11 cellular contexts compared by ENCODE assay signal in the genomic region with DNA sequence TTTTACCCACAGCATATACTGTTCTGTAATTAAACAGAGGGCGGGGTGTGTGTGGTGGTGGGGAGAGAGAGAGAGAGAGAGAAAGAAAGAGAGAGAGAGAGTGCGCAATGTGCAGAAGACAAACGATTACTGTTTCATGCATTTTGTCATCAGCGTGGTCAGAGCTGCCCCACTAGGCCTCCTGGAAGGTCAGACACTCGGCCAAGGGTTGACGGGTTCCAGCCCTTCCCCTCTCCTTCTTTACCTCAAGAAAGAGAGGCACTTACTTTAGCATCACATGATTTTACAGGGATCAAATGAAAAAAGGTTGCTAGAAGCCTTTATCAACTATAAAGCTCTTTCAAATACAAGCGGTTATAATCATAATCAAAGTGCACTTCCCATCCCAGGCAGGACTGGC.
DNase-seq lines count a peak whose midpoint lies in the region; FAIRE-seq and TF ChIP-seq lines count a peak whose summit lies in the region.
"Had no signal": no experiment of that assay in that cellular context is flagged by ENCODE, and none has a peak within 500 bp of the region (broad histone marks: within the 10 kb centered on the region; RNA-seq: fewer than 3 reads in every experiment).

No MANE protein-coding gene starts in this region.

- DNase-seq in HFF-Myc (ENCODE audit: extremely low read depth, low read depth): no peak
- DNase-seq in choroid plexus epithelial cell (ENCODE audit: low read depth): no peak
- DNase-seq in stomach: no peak
- DNase-seq in NCI-H2029 (lab: John Stamatoyannopoulos, UW): no peak
- DNase-seq in H54 (ENCODE audit: insufficient read length, low spot score): no peak
- no peak for DNase-seq in T-helper 2 cell
- DNase-seq in immature natural killer cell: no peak
- DNase-seq: NCI-H510A treated with DMSO at 0.1 percent for 48 hours had no signal

- H3K36me3 Mint-ChIP-seq in immature natural killer cell: peaks cover 0 to 20% (median 13%) of the 10 kb centered on the region in 3 donors
- H3K36me3 Mint-ChIP-seq: IgD-negative memory B cell had no signal

- H3K27me3 ChIP-seq in liver (ENCODE audit: control insufficient read depth in 4 of 4, insufficient read depth in 4 of 4, low read length in 3 of 4): peaks cover 0 to 5% (median under 1%) of the 10 kb centered on the region in 4 donors
- peaks cover 0 to 16% (median 8%) of the 10 kb centered on the region in 3 donors for H3K27me3 ChIP-seq in stomach

- H3K36me3 ChIP-seq in liver (ENCODE audit: control insufficient read depth in 4 of 4, insufficient read depth in 3 of 4, low read depth in 1 of 4, low read length in 3 of 4) (no peaks in the 10 kb centered on the region), stomach (no peaks in the 10 kb centered on the region)
- H3K36me3 ChIP-seq: neutrophil had no signal

- peaks cover 6 to 10% (median 6%) of the 10 kb centered on the region in 3 donors for H3K27me3 Mint-ChIP-seq in immature natural killer cell (ENCODE audit: low read depth in 3 of 3)

- TF ChIP-seq POLR2A in stomach (IDR thresholded peaks at IDR 0.05) (no peak), H54 (IDR thresholded peaks at IDR 0.05; ENCODE audit: low read depth, low read length) (no peak)

- peaks cover 0 to 5% (median under 1%) of the 10 kb centered on the region in 6 donors for H3K9me3 Mint-ChIP-seq in immature natural killer cell

- TF ChIP-seq RAD21 in liver (IDR thresholded peaks at IDR 0.05): no peak

- no peak overlapping the region for H3K4me3 Mint-ChIP-seq in immature natural killer cell

- no peak overlapping the region for H3K9ac ChIP-seq in liver (ENCODE audit: low read depth in 1 of 2, low read length in 2 of 2)

- no peak for FAIRE-seq in H54 (lab: Jason Lieb, UNC)

- H3K4me1 ChIP-seq in liver (ENCODE audit: control insufficient read depth in 4 of 4, insufficient read depth in 4 of 4, low read length in 3 of 4): peaks cover 6 to 7% (median 7%) of the 10 kb centered on the region in 4 donors
- H3K4me1 ChIP-seq in stomach: peaks cover 11 to 23% (median 18%) of the 10 kb centered on the region in 4 donors

- TF ChIP-seq CTCF in HFF-Myc (IDR thresholded peaks at IDR 0.05; ENCODE audit: low read depth, low read length, missing control alignments): no peak
- no peak for TF ChIP-seq CTCF in choroid plexus epithelial cell (conservative IDR thresholded peaks at IDR 0.05; ENCODE audit: low read depth, low read length)
- TF ChIP-seq CTCF in liver (IDR thresholded peaks at IDR 0.05; ENCODE audit: low read depth, low read length, missing input control): no peak
- TF ChIP-seq CTCF in stomach (IDR thresholded peaks at IDR 0.05): no peak

- WGBS in liver: 73% methylated on average over 7 of the region's 7 CpGs
- 52 to 64% (median 55%) methylated on average over 7 of the region's 7 CpGs for WGBS in stomach, 5 donors

- H3K9me3 ChIP-seq in liver (ENCODE audit: control insufficient read depth in 4 of 4, low read length in 3 of 4) (no peaks in the 10 kb centered on the region), stomach (no peaks in the 10 kb centered on the region)
- H3K9me3 ChIP-seq: neutrophil had no signal

- H3K4me3 ChIP-seq in HFF-Myc (replicated peaks; ENCODE audit: low read depth, low read length): peak overlapping the region; percentile 36
- peak overlapping the region; percentile 59 for H3K4me3 ChIP-seq in choroid plexus epithelial cell (ENCODE audit: low read depth, low read length)
- peak overlapping the region in 1 of 3 donors; percentile 32 for H3K4me3 ChIP-seq in liver (ENCODE audit: low read depth in 1 of 3, low read length in 3 of 3)
- H3K4me3 ChIP-seq in stomach: peak overlapping the region; percentile 40 to 47 (median 42)

- TF ChIP-seq EP300 in stomach (IDR thresholded peaks at IDR 0.05): no peak

- H3K27ac Mint-ChIP-seq in immature natural killer cell: no peak overlapping the region
- H3K27ac Mint-ChIP-seq: IgD-negative memory B cell had no signal

- peak overlapping the region; percentile 7 to 28 for H3K27ac ChIP-seq in liver (ENCODE audit: low read depth in 1 of 2, low read length in 2 of 2)
- peak overlapping the region in 4 of 5 donors; percentile 59 to 90 (median 83) for H3K27ac ChIP-seq in stomach
- H3K27ac ChIP-seq: neutrophil had no signal

- H3K4me1 Mint-ChIP-seq in immature natural killer cell: peaks cover 0 to 7% of the 10 kb centered on the region in 2 donors

- intact Hi-C loops in stomach (cut with DNase I; ENCODE audit: low total_unique reads): no loop called here

TF ChIP-seq in liver, 16 proteins besides CTCF, POLR2A, EP300 and RAD21:
- TF ChIP-seq, protein P1, sequence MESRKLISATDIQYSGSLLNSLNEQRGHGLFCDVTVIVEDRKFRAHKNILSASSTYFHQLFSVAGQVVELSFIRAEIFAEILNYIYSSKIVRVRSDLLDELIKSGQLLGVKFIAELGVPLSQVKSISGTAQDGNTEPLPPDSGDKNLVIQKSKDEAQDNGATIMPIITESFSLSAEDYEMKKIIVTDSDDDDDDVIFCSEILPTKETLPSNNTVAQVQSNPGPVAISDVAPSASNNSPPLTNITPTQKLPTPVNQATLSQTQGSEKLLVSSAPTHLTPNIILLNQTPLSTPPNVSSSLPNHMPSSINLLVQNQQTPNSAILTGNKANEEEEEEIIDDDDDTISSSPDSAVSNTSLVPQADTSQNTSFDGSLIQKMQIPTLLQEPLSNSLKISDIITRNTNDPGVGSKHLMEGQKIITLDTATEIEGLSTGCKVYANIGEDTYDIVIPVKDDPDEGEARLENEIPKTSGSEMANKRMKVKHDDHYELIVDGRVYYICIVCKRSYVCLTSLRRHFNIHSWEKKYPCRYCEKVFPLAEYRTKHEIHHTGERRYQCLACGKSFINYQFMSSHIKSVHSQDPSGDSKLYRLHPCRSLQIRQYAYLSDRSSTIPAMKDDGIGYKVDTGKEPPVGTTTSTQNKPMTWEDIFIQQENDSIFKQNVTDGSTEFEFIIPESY (IDR thresholded peaks at IDR 0.05): no peak
- TF ChIP-seq GABPA (IDR thresholded peaks at IDR 0.05 in 1 of 2, conservative IDR thresholded peaks at IDR 0.05 in 1 of 2): no peak
